32 cellular contexts compared by ENCODE assay signal in genomic region chr5:107072440-107072839, GRCh38.
"Had no signal": no experiment of that assay in that cellular context is flagged by ENCODE, and none has a peak within 500 bp of the region (broad histone marks: within the 10 kb centered on the region; RNA-seq: fewer than 3 reads in every experiment).

No MANE protein-coding gene starts in this region.

- H3K27me3 Mint-ChIP-seq: activated B cell treated with CpG ODN at 0.5 μM for 24 hours; activated CD4-positive, alpha-beta T cell treated with anti-CD3 and anti-CD28 coated beads for 36 hours; activated CD8-positive, alpha-beta memory T cell treated with anti-CD3 and anti-CD28 coated beads, Interleukin-2, amount 10 ng/mL, durations not matched to agents 7 days and 5 days; activated naive CD8-positive, alpha-beta T cell; stimulated activated memory B cell treated with anti-CD40 and anti-IgM and Interleukin-4, amounts not matched to agents 10 μg/mL and 1 μg/mL and 100 μg/mL, for 72 hours; stimulated activated naive CD8-positive, alpha-beta T cell treated with anti-CD3 and anti-CD28 coated beads, Interleukin-15, amount 100 ng/mL, for 72 hours; type B pancreatic cell had no signal

- H3K4me1 Mint-ChIP-seq: activated B cell treated with CpG ODN at 0.5 μM for 24 hours; activated CD4-positive, alpha-beta T cell treated with anti-CD3 and anti-CD28 coated beads for 36 hours; activated CD8-positive, alpha-beta memory T cell treated with anti-CD3 and anti-CD28 coated beads, Interleukin-2, amount 10 ng/mL, durations not matched to agents 7 days and 5 days; stimulated activated memory B cell treated with anti-CD40 and anti-IgM and Interleukin-4, amounts not matched to agents 10 μg/mL and 1 μg/mL and 100 μg/mL, for 72 hours; stimulated activated naive CD8-positive, alpha-beta T cell treated with anti-CD3 and anti-CD28 coated beads, Interleukin-15, amount 100 ng/mL, for 72 hours had no signal

- DNase-seq: activated B cell treated with CpG ODN at 0.5 μM for 24 hours; activated CD4-positive, alpha-beta T cell treated with anti-CD3 and anti-CD28 coated beads for 36 hours; activated CD8-positive, alpha-beta memory T cell treated with anti-CD3 and anti-CD28 coated beads, Interleukin-2, amount 10 ng/mL, durations not matched to agents 7 days and 5 days; activated CD8-positive, alpha-beta T cell treated with anti-CD3 and anti-CD28 coated beads, Interleukin-2, amount 10 ng/mL, durations not matched to agents 7 days and 5 days; activated effector memory CD4-positive, alpha-beta T cell treated with Interleukin-2 at 50 U/mL for 16 hours; activated naive CD4-positive, alpha-beta T cell treated with Interleukin-2 at 50 U/mL for 16 hours; activated T-cell treated with anti-CD3 and anti-CD28 coated beads, Interleukin-2, amount 50 U/mL, for 72 hours; aorta; central memory CD4-positive, alpha-beta T cell; dermis blood vessel endothelial cell; effector CD8-positive, alpha-beta T cell; erythroblast; foreskin melanocyte; islet precursor cell; left ventricle myocardium inferior; mucosa of descending colon; stimulated activated CD4-positive, alpha-beta T cell treated with anti-CD3 and anti-CD28 coated beads, Interleukin-1b, Interleukin-23, amount 100 ng/mL, for 48 hours; stimulated activated CD4-positive, alpha-beta T cell treated with anti-CD3 and anti-CD28 coated beads, Interleukin-4, amount 100 ng/mL, for 4 hours; stimulated activated CD8-positive, alpha-beta memory T cell treated with anti-CD3 and anti-CD28 coated beads, Interleukin-4, amount 100 ng/mL, for 48 hours; stimulated activated naive CD8-positive, alpha-beta T cell treated with anti-CD3 and anti-CD28 coated beads, Interleukin-15, amount 100 ng/mL, for 72 hours; substantia nigra; T-helper 1 cell; uterus had no signal

- H3K4me3 Mint-ChIP-seq: activated B cell treated with CpG ODN at 0.5 μM for 24 hours; activated CD4-positive, alpha-beta T cell treated with anti-CD3 and anti-CD28 coated beads for 36 hours; activated CD8-positive, alpha-beta memory T cell treated with anti-CD3 and anti-CD28 coated beads, Interleukin-2, amount 10 ng/mL, durations not matched to agents 7 days and 5 days; activated CD8-positive, alpha-beta T cell treated with anti-CD3 and anti-CD28 coated beads, Interleukin-2, amount 10 ng/mL, durations not matched to agents 7 days and 5 days; activated naive CD8-positive, alpha-beta T cell; activated T-cell treated with anti-CD3 and anti-CD28 coated beads, Interleukin-2, amount 50 U/mL, for 72 hours; natural killer cell treated with Interleukin-12 subunit alpha and Interleukin-12 subunit beta and Interleukin-15 and Interleukin-18, amount 100 ng/mL, for 72 hours; stimulated activated memory B cell treated with anti-CD40 and anti-IgM and Interleukin-4, amounts not matched to agents 10 μg/mL and 1 μg/mL and 100 μg/mL, for 72 hours; stimulated activated naive CD8-positive, alpha-beta T cell treated with anti-CD3 and anti-CD28 coated beads, Interleukin-15, amount 100 ng/mL, for 72 hours; T-helper 2 cell treated with Interferon-gamma antibody and Interleukin-4, amounts not matched to agents 5 μg/mL and 100 μg/mL, for 36 hours; type B pancreatic cell had no signal

- H3K27ac Mint-ChIP-seq: activated B cell treated with CpG ODN at 0.5 μM for 24 hours; activated CD4-positive, alpha-beta T cell treated with anti-CD3 and anti-CD28 coated beads for 36 hours; activated CD8-positive, alpha-beta memory T cell treated with anti-CD3 and anti-CD28 coated beads, Interleukin-2, amount 10 ng/mL, durations not matched to agents 7 days and 5 days; activated CD8-positive, alpha-beta T cell treated with anti-CD3 and anti-CD28 coated beads, Interleukin-2, amount 10 ng/mL, durations not matched to agents 7 days and 5 days; activated naive CD8-positive, alpha-beta T cell; activated T-cell treated with anti-CD3 and anti-CD28 coated beads, Interleukin-2, amount 50 U/mL, for 72 hours; natural killer cell treated with Interleukin-12 subunit alpha and Interleukin-12 subunit beta and Interleukin-15 and Interleukin-18, amount 100 ng/mL, for 72 hours; stimulated activated memory B cell treated with anti-CD40 and anti-IgM and Interleukin-4, amounts not matched to agents 10 μg/mL and 1 μg/mL and 100 μg/mL, for 72 hours; stimulated activated naive CD8-positive, alpha-beta T cell treated with anti-CD3 and anti-CD28 coated beads, Interleukin-15, amount 100 ng/mL, for 72 hours; T-helper 2 cell treated with Interferon-gamma antibody and Interleukin-4, amounts not matched to agents 5 μg/mL and 100 μg/mL, for 36 hours; type B pancreatic cell had no signal

- H3K4me1 ChIP-seq: breast epithelium, left ventricle myocardium inferior, right atrium auricular region, uterus had no signal

- H3K4me3 ChIP-seq: breast epithelium, left ventricle myocardium inferior, lung, mucosa of descending colon, right atrium auricular region, smooth muscle cell, uterus had no signal

- H3K27ac ChIP-seq: breast epithelium, left ventricle myocardium inferior, right atrium auricular region, uterus had no signal

- H3K4me2 ChIP-seq: smooth muscle cell had no signal

- H3K36me3 ChIP-seq: breast epithelium, left ventricle myocardium inferior, right atrium auricular region, uterus had no signal

- H3K36me3 Mint-ChIP-seq: activated CD8-positive, alpha-beta memory T cell treated with anti-CD3 and anti-CD28 coated beads, Interleukin-2, amount 10 ng/mL, durations not matched to agents 7 days and 5 days; activated naive CD8-positive, alpha-beta T cell; natural killer cell treated with Interleukin-12 subunit alpha and Interleukin-12 subunit beta and Interleukin-15 and Interleukin-18, amount 100 ng/mL, for 72 hours; stimulated activated memory B cell treated with anti-CD40 and anti-IgM and Interleukin-4, amounts not matched to agents 10 μg/mL and 1 μg/mL and 100 μg/mL, for 72 hours; type B pancreatic cell had no signal

- H3K9me3 Mint-ChIP-seq: activated B cell treated with CpG ODN at 0.5 μM for 24 hours; T-helper 2 cell treated with Interferon-gamma antibody and Interleukin-4, amounts not matched to agents 5 μg/mL and 100 μg/mL, for 36 hours had no signal

- H3K9me3 ChIP-seq: mucosa of descending colon, uterus had no signal

- ATAC-seq: activated CD4-positive, alpha-beta T cell treated with anti-CD3 and anti-CD28 coated beads for 36 hours; activated CD8-positive, alpha-beta memory T cell treated with anti-CD3 and anti-CD28 coated beads, Interleukin-2, amount 10 ng/mL, durations not matched to agents 7 days and 5 days; activated CD8-positive, alpha-beta T cell treated with anti-CD3 and anti-CD28 coated beads, Interleukin-2, amount 10 ng/mL, durations not matched to agents 7 days and 5 days; activated T-cell treated with anti-CD3 and anti-CD28 coated beads, Interleukin-2, amount 50 U/mL, for 72 hours; mucosa of descending colon; natural killer cell treated with Interleukin-12 subunit alpha and Interleukin-12 subunit beta and Interleukin-15 and Interleukin-18, amount 100 ng/mL, for 72 hours; stimulated activated memory B cell treated with anti-CD40 and anti-IgM and Interleukin-4, amounts not matched to agents 10 μg/mL and 1 μg/mL and 100 μg/mL, for 72 hours; stimulated activated naive CD8-positive, alpha-beta T cell treated with anti-CD3 and anti-CD28 coated beads, Interleukin-15, amount 100 ng/mL, for 72 hours had no signal

- H3K27me3 ChIP-seq: breast epithelium, right atrium auricular region, uterus had no signal
